ENCODE assay signal across 8 cellular contexts in the genomic region with DNA sequence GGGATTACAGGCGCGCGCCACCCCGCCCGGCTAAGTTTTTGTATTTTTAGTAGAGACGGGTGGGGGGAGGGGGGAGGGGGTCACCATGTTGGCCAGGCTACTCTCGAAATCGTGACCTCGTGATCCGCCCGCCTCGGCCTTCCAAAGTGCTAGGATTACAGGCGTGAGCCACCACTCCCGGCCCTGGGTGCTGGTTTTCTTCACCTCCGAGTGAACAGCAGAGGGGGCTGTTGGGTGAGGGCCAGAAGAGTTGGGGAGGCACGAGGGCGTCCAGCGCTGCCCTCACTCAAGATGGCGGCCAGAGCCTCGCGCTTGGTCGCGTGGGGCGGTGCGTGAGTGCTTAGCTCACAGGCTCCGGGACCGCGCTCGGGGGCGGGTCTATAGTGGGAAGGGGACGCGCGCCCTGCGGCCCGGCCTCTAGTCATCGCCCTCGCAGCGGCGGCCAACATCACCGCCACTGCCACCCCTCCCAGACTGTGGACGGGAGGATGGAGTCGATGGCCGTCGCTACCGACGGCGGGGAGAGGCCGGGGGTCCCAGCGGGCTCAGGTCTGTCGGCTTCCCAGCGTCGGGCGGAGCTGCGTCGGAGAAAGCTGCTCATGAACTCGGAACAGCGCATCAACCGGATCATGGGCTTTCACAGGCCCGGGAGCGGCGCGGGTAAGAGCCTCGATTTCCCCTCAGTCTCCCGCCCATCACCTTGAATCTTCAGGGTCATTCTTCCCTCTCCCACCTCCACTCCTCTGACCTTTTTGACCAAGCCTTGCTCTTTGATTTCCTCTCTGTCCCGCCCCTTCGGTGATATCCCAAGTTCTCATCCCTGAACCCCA. TPM values are rescaled to one million over a fixed set of nuclear protein-coding genes. Genes with fewer than 3 reads are reported as not detected.
DNase-seq lines count a peak whose midpoint lies in the region; ATAC-seq and TF ChIP-seq lines count a peak whose summit lies in the region.

TSS of gene CAMLG (plus strand) at position 416 of the 830 bp plus-strand sequence. CDS start at position 489, 73 bp downstream.

- DNase-seq in GM10266 (ENCODE audit: extremely low spot score) (peak; percentile 90), NCI-H1092 (lab: John Stamatoyannopoulos, UW) (peak; percentile 96), glomerular endothelial cell (ENCODE audit: extremely low read depth, low read depth, low spot score) (peak; percentile 84), omental fat pad (ENCODE audit: low spot score) (peak; percentile 93), testis (peak; percentile 99)
- peak; percentile 97 to 98 for DNase-seq in activated naive CD4-positive, alpha-beta T cell treated with anti-CD3 and anti-CD28 coated beads, Interleukin-2, amount 50 U/mL, for 72 hours (ENCODE audit: low spot score in 2 of 2)

- H3K36me3 Mint-ChIP-seq in activated naive CD4-positive, alpha-beta T cell treated with anti-CD3 and anti-CD28 coated beads, Interleukin-2, amount 50 U/mL, for 72 hours, result peaks cover 12 to 13% of the 10 kb centered on the region in 2 donors

- H3K27me3 ChIP-seq in testis, result no peaks in the 10 kb centered on the region

- H3K36me3 ChIP-seq in testis (ENCODE audit: low read depth, missing control alignments), result no peaks in the 10 kb centered on the region

- H3K4me1 ChIP-seq in testis, result no peaks in the 10 kb centered on the region

- peak within 1 kb of the TSS; percentile 78 to 88 for H3K4me3 ChIP-seq in testis

- peak; percentile 96 for ATAC-seq in HG02588 (IDR thresholded peaks at IDR 0.05; ENCODE audit: unreplicated experiment)
- peak; percentile 95 for ATAC-seq in SK-N-SH treated with all-trans-retinoic acid at 6 μM for 48 hours
- ATAC-seq in activated naive CD4-positive, alpha-beta T cell treated with anti-CD3 and anti-CD28 coated beads, Interleukin-2, amount 50 U/mL, for 72 hours, result peak; percentile 96 to 98
- ATAC-seq in omental fat pad (ENCODE audit: low FRiP score), result peak; percentile 99

- TF ChIP-seq POLR2A in testis (IDR thresholded peaks at IDR 0.05), result peak; percentile 57

- TF ChIP-seq CTCF in GM10266 (IDR thresholded peaks at IDR 0.05; ENCODE audit: control insufficient read depth, insufficient read depth, low read depth, missing control alignments) (peak; percentile 81), omental fat pad (IDR thresholded peaks at IDR 0.05) (no peak), testis (IDR thresholded peaks at IDR 0.05) (peak; percentile 49 to 64 (median 58))

- peak within 1 kb of the TSS; percentile 96 to 97 for H3K27ac ChIP-seq in testis

- no peaks in the 10 kb centered on the region for H3K9me3 Mint-ChIP-seq in activated naive CD4-positive, alpha-beta T cell treated with anti-CD3 and anti-CD28 coated beads, Interleukin-2, amount 50 U/mL, for 72 hours

- H3K9me3 ChIP-seq in testis, result no peaks in the 10 kb centered on the region

- intact Hi-C loops in testis (cut with DNase I; ENCODE audit: low total_unique reads), result no loop called here

- WGBS in testis, 2 donors, result 0 to 1% methylated on average over 24 to 62 of the region's 66 CpGs

- peak within 1 kb of the TSS; percentile 99 for H3K27ac Mint-ChIP-seq in activated naive CD4-positive, alpha-beta T cell treated with anti-CD3 and anti-CD28 coated beads, Interleukin-2, amount 50 U/mL, for 72 hours

TF ChIP-seq in SK-N-SH treated with all-trans-retinoic acid at 6 μM for 48 hours, 23 proteins besides CTCF, POLR2A, EP300 and RAD21:
- TF ChIP-seq TSHZ2 (CRISPR knock-in tag; IDR thresholded peaks at IDR 0.05) (peak; percentile 53; the same call in 1 of the 2 replicates), ZC3H10 (CRISPR knock-in tag; IDR thresholded peaks at IDR 0.05) (0 out of 2 replicates have a peak, but pooled peaks have one; percentile 19), ZFP3 (CRISPR knock-in tag; IDR thresholded peaks at IDR 0.05) (0 out of 2 replicates have a peak, but pooled peaks have one; percentile 17), TCF4 (CRISPR knock-in tag; IDR thresholded peaks at IDR 0.05; ENCODE audit: borderline replicate concordance) (no peak)
- TF ChIP-seq, protein P1, sequence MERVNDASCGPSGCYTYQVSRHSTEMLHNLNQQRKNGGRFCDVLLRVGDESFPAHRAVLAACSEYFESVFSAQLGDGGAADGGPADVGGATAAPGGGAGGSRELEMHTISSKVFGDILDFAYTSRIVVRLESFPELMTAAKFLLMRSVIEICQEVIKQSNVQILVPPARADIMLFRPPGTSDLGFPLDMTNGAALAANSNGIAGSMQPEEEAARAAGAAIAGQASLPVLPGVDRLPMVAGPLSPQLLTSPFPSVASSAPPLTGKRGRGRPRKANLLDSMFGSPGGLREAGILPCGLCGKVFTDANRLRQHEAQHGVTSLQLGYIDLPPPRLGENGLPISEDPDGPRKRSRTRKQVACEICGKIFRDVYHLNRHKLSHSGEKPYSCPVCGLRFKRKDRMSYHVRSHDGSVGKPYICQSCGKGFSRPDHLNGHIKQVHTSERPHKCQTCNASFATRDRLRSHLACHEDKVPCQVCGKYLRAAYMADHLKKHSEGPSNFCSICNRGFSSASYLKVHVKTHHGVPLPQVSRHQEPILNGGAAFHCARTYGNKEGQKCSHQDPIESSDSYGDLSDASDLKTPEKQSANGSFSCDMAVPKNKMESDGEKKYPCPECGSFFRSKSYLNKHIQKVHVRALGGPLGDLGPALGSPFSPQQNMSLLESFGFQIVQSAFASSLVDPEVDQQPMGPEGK (CRISPR knock-in tag; IDR thresholded peaks at IDR 0.05; ENCODE audit: borderline replicate concordance), result peak; percentile 65; the same call in 1 of the 2 replicates

RNA-seq across cellular contexts. Expression of gene CAMLG, which starts in this region (rescaled TPM):
- total RNA-seq in activated naive CD4-positive, alpha-beta T cell treated with anti-CD3 and anti-CD28 coated beads, Interleukin-2, amount 50 U/mL, for 72 hours, result 10 to 100 TPM; 38.2 to 65.1 TPM
- total RNA-seq in glomerular endothelial cell (31.0 and 39.1 TPM in 2 replicates), omental fat pad (10 to 100 TPM; 27.0 to 40.4 (median 31.0) TPM), testis (10 to 100 TPM; 36.9 to 53.2 TPM)
- 102 TPM for polyA plus RNA-seq in testis (ENCODE audit: insufficient read depth, low read depth, low replicate concordance)

Comparison
In these comparisons a context has a peak if more than half of its experiments do, and no peak if none do; other contexts are left out.
1. Peak in every context shown above with its lines: DNase-seq, ATAC-seq, H3K4me3 ChIP-seq and H3K27ac ChIP-seq.
2. CTCF ChIP-seq: peak in GM10266 (single experiment) and testis (3 of 3); none in omental fat pad (0 of 3).